In the genomic region with DNA sequence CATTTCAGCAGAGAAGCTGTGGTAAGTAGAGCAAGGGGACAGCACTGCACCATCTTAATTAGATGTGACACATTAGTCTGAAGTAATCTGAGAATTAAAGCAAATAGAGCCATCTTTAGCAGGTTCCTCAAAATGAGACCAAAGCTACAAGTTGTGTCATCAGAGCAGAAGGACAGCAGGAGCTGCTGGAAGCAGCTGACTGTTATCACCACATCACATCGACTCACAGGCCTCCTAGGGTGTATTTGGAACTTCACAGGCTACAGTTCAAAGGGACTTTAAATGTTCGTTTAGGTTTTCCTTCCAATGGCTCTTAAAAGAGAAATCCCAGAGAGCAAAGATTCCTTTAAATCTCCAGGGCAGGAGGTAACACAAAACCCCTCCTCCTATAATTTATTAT, we compare ENCODE assay signal across 16 cellular contexts.
DNase-seq lines count a peak whose midpoint lies in the region; ATAC-seq and TF ChIP-seq lines count a peak whose summit lies in the region.
"Had no signal": no experiment of that assay in that cellular context is flagged by ENCODE, and none has a peak within 500 bp of the region (broad histone marks: within the 10 kb centered on the region; RNA-seq: fewer than 3 reads in every experiment).

No MANE protein-coding gene starts in this region.

- no peaks in the 10 kb centered on the region for H3K9me3 ChIP-seq in endodermal cell (ENCODE audit: control insufficient read depth, low read length)
- H3K9me3 ChIP-seq in trophoblast cell (ENCODE audit: insufficient read depth, low read depth, low read length), result no peaks in the 10 kb centered on the region
- H3K9me3 ChIP-seq: body of pancreas, left ventricle myocardium inferior, tibial artery had no signal

- H3K23ac ChIP-seq in trophoblast cell (ENCODE audit: low read length), result no peak overlapping the region

- no peak overlapping the region for H4K12ac ChIP-seq in trophoblast cell (ENCODE audit: low read depth, low read length)

- H3K14ac ChIP-seq in trophoblast cell (ENCODE audit: low read length), result no peak overlapping the region

- no peak overlapping the region for H2BK12ac ChIP-seq in trophoblast cell (ENCODE audit: low read length)

- WGBS in endodermal cell (ENCODE audit: insufficient coverage in 1 of 2, insufficient read length in 1 of 2), 2 experiments, result 16% methylated on average over 2 of the region's 2 CpGs; no CpG with 5 or more reads in 1 of the 2 experiments
- no CpG with 5 or more reads among the region's 2 CpGs for WGBS in trophoblast cell (ENCODE audit: extremely low coverage, insufficient coverage, insufficient read length)

- H4K91ac ChIP-seq in trophoblast cell (ENCODE audit: low read depth, low read length), result no peak overlapping the region

- no peaks in the 10 kb centered on the region for H3K9me3 Mint-ChIP-seq in endodermal cell
- H3K9me3 Mint-ChIP-seq: activated CD4-positive, alpha-beta T cell treated with anti-CD3 and anti-CD28 coated beads, Interleukin-2, amount 10 ng/mL, durations not matched to agents 24 days and 14 days; activated T-helper 17 cell treated with anti-CD3 and anti-CD28 coated beads, Interleukin-2, amount 50 U/mL, for 72 hours; effector memory CD8-positive, alpha-beta T cell had no signal

- H3K4me2 ChIP-seq in trophoblast cell (ENCODE audit: low read length), result no peak overlapping the region

- H3K79me2 ChIP-seq in trophoblast cell (ENCODE audit: control insufficient read depth, insufficient read depth, low read length, poor library complexity), result no peaks in the 10 kb centered on the region

- no peak overlapping the region for H3K27ac Mint-ChIP-seq in endodermal cell
- H3K27ac Mint-ChIP-seq: activated CD4-positive, alpha-beta T cell treated with anti-CD3 and anti-CD28 coated beads, Interleukin-2, amount 10 ng/mL, durations not matched to agents 24 days and 14 days; activated T-helper 17 cell treated with anti-CD3 and anti-CD28 coated beads, Interleukin-2, amount 50 U/mL, for 72 hours; effector memory CD8-positive, alpha-beta T cell had no signal

- H3K18ac ChIP-seq in trophoblast cell (ENCODE audit: low read length), result no peak overlapping the region

- H3K4me3 Mint-ChIP-seq in endodermal cell, result no peak overlapping the region
- H3K4me3 Mint-ChIP-seq: activated CD4-positive, alpha-beta T cell treated with anti-CD3 and anti-CD28 coated beads, Interleukin-2, amount 10 ng/mL, durations not matched to agents 24 days and 14 days; activated T-helper 17 cell treated with anti-CD3 and anti-CD28 coated beads, Interleukin-2, amount 50 U/mL, for 72 hours; effector memory CD8-positive, alpha-beta T cell had no signal

- H2AFZ ChIP-seq in trophoblast cell (ENCODE audit: insufficient read depth, low read length, poor library complexity), result no peak overlapping the region

- no peaks in the 10 kb centered on the region for H3K27me3 ChIP-seq in endodermal cell (ENCODE audit: control insufficient read depth, insufficient read depth, low read length, poor library complexity, severe bottlenecking)
- no peaks in the 10 kb centered on the region for H3K27me3 ChIP-seq in trophoblast cell (ENCODE audit: insufficient read depth, low read length)
- H3K27me3 ChIP-seq: body of pancreas, tibial artery had no signal

- no peak overlapping the region for H2BK120ac ChIP-seq in trophoblast cell (ENCODE audit: insufficient read depth, low read length, poor library complexity)

- ATAC-seq in GM21786 (IDR thresholded peaks at IDR 0.05; ENCODE audit: unreplicated experiment) (no peak), HG02973 (IDR thresholded peaks at IDR 0.05; ENCODE audit: unreplicated experiment) (no peak)
- ATAC-seq: activated T-helper 17 cell treated with anti-CD3 and anti-CD28 coated beads, Interleukin-2, amount 50 U/mL, for 72 hours; body of pancreas; effector memory CD8-positive, alpha-beta T cell had no signal

- peak; percentile 12 for DNase-seq in DMS 273 (lab: John Stamatoyannopoulos, UW; ENCODE audit: unreplicated experiment)
- DNase-seq in DMS 273 treated with DMSO at 0.1 percent for 48 hours (lab: John Stamatoyannopoulos, UW), result no peak
- peak; percentile 74 for DNase-seq in NOMO-1 treated with dmso at 0.1 percent for 144 hours (lab: John Stamatoyannopoulos, UW; ENCODE audit: unreplicated experiment)
- peak; percentile 67 for DNase-seq in endodermal cell
- peak; percentile 53 to 72 for DNase-seq in trophoblast cell
- DNase-seq in NCI-H1436 (lab: John Stamatoyannopoulos, UW), result no peak
- DNase-seq: activated CD4-positive, alpha-beta T cell treated with anti-CD3 and anti-CD28 coated beads, Interleukin-2, amount 10 ng/mL, durations not matched to agents 24 days and 14 days; body of pancreas; effector memory CD8-positive, alpha-beta T cell; left ventricle myocardium inferior; stimulated activated CD4-positive, alpha-beta T cell treated with anti-CD3 and anti-CD28 coated beads, Interleukin-12 subunit alpha, Interleukin-12 subunit beta, amount 100 ng/mL, for 4 hours; tibial artery had no signal

- H3K79me1 ChIP-seq in trophoblast cell (ENCODE audit: low read length), result no peaks in the 10 kb centered on the region

- H3K4me3 ChIP-seq in endodermal cell (ENCODE audit: low read length), result no peak overlapping the region
- no peak overlapping the region for H3K4me3 ChIP-seq in trophoblast cell (ENCODE audit: low read depth, low read length)
- H3K4me3 ChIP-seq: body of pancreas, left ventricle myocardium inferior, tibial artery had no signal

- H3K36me3 ChIP-seq in endodermal cell (ENCODE audit: control insufficient read depth, insufficient read depth, low read length) (no peaks in the 10 kb centered on the region), trophoblast cell (ENCODE audit: control insufficient read depth in 1 of 2, insufficient read depth in 2 of 2, low read length in 2 of 2) (no peaks in the 10 kb centered on the region)
- H3K36me3 ChIP-seq: left ventricle myocardium inferior, tibial artery had no signal

- H3K4ac ChIP-seq in trophoblast cell (ENCODE audit: low read depth, low read length), result no peak overlapping the region

- H3K9ac ChIP-seq in endodermal cell (ENCODE audit: extremely low read depth, low read length, poor library complexity, severe bottlenecking), result no peak overlapping the region
- no peak overlapping the region for H3K9ac ChIP-seq in trophoblast cell (ENCODE audit: low read length)

- H2AK5ac ChIP-seq in trophoblast cell (ENCODE audit: low read length), result no peak overlapping the region

- H2BK5ac ChIP-seq in trophoblast cell (ENCODE audit: low read depth, low read length, poor library complexity), result no peak overlapping the region

- H3K27ac ChIP-seq in endodermal cell (ENCODE audit: low read depth, low read length) (no peak overlapping the region), trophoblast cell (ENCODE audit: low read depth, low read length) (peak overlapping the region; percentile 48)
- H3K27ac ChIP-seq: 22Rv1, body of pancreas, left ventricle myocardium inferior, tibial artery had no signal

- no peaks in the 10 kb centered on the region for H3K36me3 Mint-ChIP-seq in endodermal cell (ENCODE audit: low read depth)

- no peaks in the 10 kb centered on the region for H3K4me1 ChIP-seq in endodermal cell (ENCODE audit: control insufficient read depth, insufficient read depth, low read length)
- peaks cover 9 to 11% of the 10 kb centered on the region in 2 experiments for H3K4me1 ChIP-seq in trophoblast cell (ENCODE audit: control insufficient read depth in 1 of 2, insufficient read depth in 2 of 2, low read length in 2 of 2)
- H3K4me1 ChIP-seq: left ventricle myocardium inferior, tibial artery had no signal

- peaks cover 24% of the 10 kb centered on the region for H3K4me1 Mint-ChIP-seq in endodermal cell
- H3K4me1 Mint-ChIP-seq: activated CD4-positive, alpha-beta T cell treated with anti-CD3 and anti-CD28 coated beads, Interleukin-2, amount 10 ng/mL, durations not matched to agents 24 days and 14 days; activated T-helper 17 cell treated with anti-CD3 and anti-CD28 coated beads, Interleukin-2, amount 50 U/mL, for 72 hours had no signal

- H3K27me3 Mint-ChIP-seq in endodermal cell (ENCODE audit: insufficient read depth), result no peaks in the 10 kb centered on the region
- H3K27me3 Mint-ChIP-seq: activated CD4-positive, alpha-beta T cell treated with anti-CD3 and anti-CD28 coated beads, Interleukin-2, amount 10 ng/mL, durations not matched to agents 24 days and 14 days had no signal

- H4K8ac ChIP-seq in trophoblast cell (ENCODE audit: low read depth, low read length), result no peak overlapping the region

- peak; percentile 49 for TF ChIP-seq CTCF in endodermal cell (conservative IDR thresholded peaks at IDR 0.05)

Comparison
In these comparisons a context has a peak if more than half of its experiments do, and no peak if none do; other contexts are left out.
1. DNase-seq: peak in DMS 273 (single experiment), NOMO-1 treated with dmso at 0.1 percent for 144 hours (single experiment), endodermal cell (single experiment) and trophoblast cell (2 of 2); none in DMS 273 treated with DMSO at 0.1 percent for 48 hours (single experiment) and NCI-H1436 (single experiment).